In genomic region chr5:76473676-76474075, GRCh38 we compare ENCODE assay signal across 13 cellular contexts.
DNase-seq lines count a peak whose midpoint lies in the region; ATAC-seq and TF ChIP-seq lines count a peak whose summit lies in the region.
"Had no signal": no experiment of that assay in that cellular context is flagged by ENCODE, and none has a peak within 500 bp of the region (broad histone marks: within the 10 kb centered on the region; RNA-seq: fewer than 3 reads in every experiment).

No MANE protein-coding gene starts in this region.

- H3K36me3 Mint-ChIP-seq in activated T-helper 17 cell treated with anti-CD3 and anti-CD28 coated beads, Interleukin-2, amount 50 U/mL, for 72 hours (ENCODE audit: low read depth): peaks cover 18% of the 10 kb centered on the region

- no peaks in the 10 kb centered on the region for H3K36me3 ChIP-seq in upper lobe of left lung
- H3K36me3 ChIP-seq: colonic mucosa had no signal

- H3K27ac Mint-ChIP-seq in activated T-helper 17 cell treated with anti-CD3 and anti-CD28 coated beads, Interleukin-2, amount 50 U/mL, for 72 hours: peak overlapping the region; percentile 84

- TF ChIP-seq CTCF in C4-2B (conservative IDR thresholded peaks at IDR 0.05): no peak
- no peak for TF ChIP-seq CTCF in GM10266 (IDR thresholded peaks at IDR 0.05; ENCODE audit: control insufficient read depth, insufficient read depth, low read depth, missing control alignments)
- TF ChIP-seq CTCF in upper lobe of left lung (IDR thresholded peaks at IDR 0.05): no peak

- H3K4me1 Mint-ChIP-seq in activated T-helper 17 cell treated with anti-CD3 and anti-CD28 coated beads, Interleukin-2, amount 50 U/mL, for 72 hours: peaks cover 53% of the 10 kb centered on the region

- ATAC-seq in activated T-helper 17 cell treated with anti-CD3 and anti-CD28 coated beads, Interleukin-2, amount 50 U/mL, for 72 hours (replicated peaks): peak; percentile 68
- no peak for ATAC-seq in upper lobe of left lung (ENCODE audit: low FRiP score in 2 of 2)

- DNase-seq in T follicular helper cell (ENCODE audit: low read depth): peak; percentile 66
- DNase-seq in stimulated activated CD4-positive, alpha-beta T cell treated with anti-CD3 and anti-CD28 coated beads, Interleukin-1b, Interleukin-23, amount 100 ng/mL, for 4 hours (ENCODE audit: low read depth in 2 of 2): peak; percentile 29 to 46
- DNase-seq in NCI-H526 (lab: John Stamatoyannopoulos, UW): no peak
- DNase-seq in GM10266 (ENCODE audit: extremely low spot score): no peak
- no peak for DNase-seq in Ammon's horn (ENCODE audit: low spot score)
- no peak for DNase-seq in upper lobe of left lung
- DNase-seq: C1 segment of cervical spinal cord, colonic mucosa, NCI-H1105 treated with DMSO at 0.1 percent for 48 hours, nucleus accumbens, SK-N-SH had no signal

- H3K4me1 ChIP-seq in upper lobe of left lung: peaks cover 0 to 5% (median 2%) of the 10 kb centered on the region in 4 donors

- H3K9me3 ChIP-seq in upper lobe of left lung: no peaks in the 10 kb centered on the region
- H3K9me3 ChIP-seq: colonic mucosa, SK-N-SH had no signal

- H3K27ac ChIP-seq in C4-2B (peak overlapping the region; percentile 34; the same call in 1 of the 2 replicates), upper lobe of left lung (no peak overlapping the region)
- H3K27ac ChIP-seq: colonic mucosa had no signal

- no peaks in the 10 kb centered on the region for H3K27me3 Mint-ChIP-seq in activated T-helper 17 cell treated with anti-CD3 and anti-CD28 coated beads, Interleukin-2, amount 50 U/mL, for 72 hours

- H3K4me3 Mint-ChIP-seq in activated T-helper 17 cell treated with anti-CD3 and anti-CD28 coated beads, Interleukin-2, amount 50 U/mL, for 72 hours: peak overlapping the region; percentile 58

- H3K27me3 ChIP-seq in upper lobe of left lung: no peaks in the 10 kb centered on the region
- H3K27me3 ChIP-seq: colonic mucosa had no signal

- TF ChIP-seq EP300 in upper lobe of left lung (IDR thresholded peaks at IDR 0.05): no peak

- TF ChIP-seq POLR2A in upper lobe of left lung (IDR thresholded peaks at IDR 0.05): no peak

- peaks cover 5% of the 10 kb centered on the region for H3K9me3 Mint-ChIP-seq in activated T-helper 17 cell treated with anti-CD3 and anti-CD28 coated beads, Interleukin-2, amount 50 U/mL, for 72 hours

- whole genome bisulfite sequencing in upper lobe of left lung, 2 donors: 63 to 72% methylated on average over 3 of the region's 3 CpGs

- no peak overlapping the region for H3K4me3 ChIP-seq in upper lobe of left lung
- H3K4me3 ChIP-seq: colonic mucosa had no signal

Comparison
In these comparisons a context has a peak if more than half of its experiments do, and no peak if none do; other contexts are left out.
1. DNase-seq: peak in T follicular helper cell (single experiment) and stimulated activated CD4-positive, alpha-beta T cell treated with anti-CD3 and anti-CD28 coated beads, Interleukin-1b, Interleukin-23, amount 100 ng/mL, for 4 hours (2 of 2); none in NCI-H526 (0 of 2), GM10266 (single experiment), Ammon's horn (single experiment) and upper lobe of left lung (0 of 2).